In the genomic region with DNA sequence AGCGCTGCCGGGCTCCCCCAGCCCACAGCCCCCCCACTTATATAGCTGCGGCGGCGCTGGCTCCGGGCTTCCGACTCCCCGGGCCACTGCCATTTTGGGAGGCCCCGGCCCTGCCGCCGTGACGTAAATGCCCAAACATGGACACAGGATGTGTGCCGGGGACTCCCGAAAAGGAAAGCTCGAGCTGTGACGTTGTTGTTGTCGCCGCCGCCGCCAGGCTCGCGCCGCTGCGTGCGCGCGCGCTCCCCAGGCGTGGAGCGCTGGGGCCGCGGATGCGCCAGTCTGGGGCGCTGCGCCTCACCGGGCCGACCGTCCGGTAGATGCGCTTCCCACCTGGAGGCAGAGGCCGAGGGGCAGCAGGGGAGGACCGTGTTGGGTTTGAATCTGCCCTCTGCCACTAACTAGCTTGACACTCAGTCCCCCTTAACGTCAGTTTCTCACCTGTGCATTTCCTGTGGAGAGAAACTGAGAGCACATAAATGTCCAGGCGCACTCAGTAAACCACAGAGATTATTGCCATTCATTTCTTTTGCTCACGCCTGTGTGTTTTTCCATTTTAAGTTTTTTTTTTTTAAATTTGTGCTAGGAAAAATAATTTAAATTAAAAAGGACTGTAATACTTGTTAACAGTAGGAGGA, we compare ENCODE assay signal across 8 cellular contexts. TPM values are rescaled to one million over a fixed set of nuclear protein-coding genes. Genes with fewer than 3 reads are reported as not detected.
DNase-seq lines count a peak whose midpoint lies in the region; ATAC-seq and TF ChIP-seq lines count a peak whose summit lies in the region.

A gene (minus strand): TSS at position 15 of the 638 bp plus-strand sequence. CDS start 231 bp downstream, outside the sequence.

- no peaks in the 10 kb centered on the region for H3K9me3 ChIP-seq in HEK293 (ENCODE audit: control insufficient read depth, insufficient read depth, low read depth, low read length)
- H3K9me3 ChIP-seq in MM.1S (replicated peaks; ENCODE audit: insufficient read depth, low read length): no peaks in the 10 kb centered on the region
- H3K9me3 ChIP-seq in SJSA1 (replicated peaks): peaks cover 2% of the 10 kb centered on the region; the same call in 1 of the 2 replicates
- no peaks in the 10 kb centered on the region for H3K9me3 ChIP-seq in upper lobe of right lung

- DNase-seq in ELR (ENCODE audit: low read depth) (peak; percentile 69), MM.1S (peak; percentile 76), SJSA1 (ENCODE audit: low read depth in 1 of 2, low spot score in 2 of 2) (peak; percentile 23 to 64), glomerular visceral epithelial cell (ENCODE audit: extremely low spot score) (peak; percentile 39), posterior vena cava (ENCODE audit: low spot score) (peak; percentile 91), upper lobe of right lung (peak; percentile 78)
- peak; percentile 94 for DNase-seq in activated naive CD4-positive, alpha-beta T cell treated with anti-CD3 and anti-CD28 coated beads for 36 hours

- intact Hi-C loops in activated naive CD4-positive, alpha-beta T cell treated with anti-CD3 and anti-CD28 coated beads for 36 hours (cut with micrococcal nuclease): loop anchor here (1.0 to 5.0 kb wide), 8 partner anchors 9 to 443 kb away; a partner anchor contains a TSS
- intact Hi-C loops in posterior vena cava (cut with DNase I) (no loop called here), upper lobe of right lung (cut with DNase I) (no loop called here)

- CTCF ChIA-PET in HEK293 (lab: Yijun Ruan, JAX): interaction anchor here (0.5 to 1.5 kb wide), 2 partner anchors 23 to 487 kb away, joined by 3 to 4 read pairs; no protein-coding TSS in a partner anchor
- CTCF ChIA-PET in activated naive CD4-positive, alpha-beta T cell treated with anti-CD3 and anti-CD28 coated beads for 36 hours (lab: Charles Lee): interaction anchor here (0.7 to 1.5 kb wide), 5 partner anchors 11 to 209 kb away, joined by 3 to 5 read pairs (median 3); a partner anchor contains a TSS

- H2AFZ ChIP-seq in MM.1S (ENCODE audit: low read length): 0 out of 2 replicates have a peak within 1 kb of the TSS, but pooled peaks have one; percentile 52

- POLR2A ChIA-PET in HEK293 (lab: Yijun Ruan, JAX): interaction anchor here (0.6 kb wide), 1 partner anchor 60 kb away, joined by 3 read pairs; a partner anchor contains a TSS

- no peaks in the 10 kb centered on the region for H4K20me1 ChIP-seq in MM.1S (ENCODE audit: insufficient read depth, low read length)

- H3F3A ChIP-seq in MM.1S (ENCODE audit: insufficient read depth, low read length): no peaks in the 10 kb centered on the region

- H3K27me3 ChIP-seq in MM.1S (replicated peaks; ENCODE audit: insufficient read depth, low read length) (peaks cover 67% of the 10 kb centered on the region), SJSA1 (replicated peaks) (peaks cover 90% of the 10 kb centered on the region), upper lobe of right lung (peaks cover 96% of the 10 kb centered on the region)

- H3K79me2 ChIP-seq in MM.1S (ENCODE audit: low read length): no peaks in the 10 kb centered on the region

- peaks cover 65% of the 10 kb centered on the region for H3K27me3 Mint-ChIP-seq in activated naive CD4-positive, alpha-beta T cell treated with anti-CD3 and anti-CD28 coated beads for 36 hours (ENCODE audit: low read depth)

- no peak within 1 kb of the TSS for H3K27ac Mint-ChIP-seq in activated naive CD4-positive, alpha-beta T cell treated with anti-CD3 and anti-CD28 coated beads for 36 hours

- H3K27ac ChIP-seq in HEK293 (ENCODE audit: extremely low read depth, low read depth, low read length) (no peak within 1 kb of the TSS), MM.1S (ENCODE audit: low read length) (no peak within 1 kb of the TSS), SJSA1 (no peak within 1 kb of the TSS), upper lobe of right lung (no peak within 1 kb of the TSS)

- H3K36me3 Mint-ChIP-seq in activated naive CD4-positive, alpha-beta T cell treated with anti-CD3 and anti-CD28 coated beads for 36 hours (ENCODE audit: low read depth): no peaks in the 10 kb centered on the region

- 0 out of 2 replicates have a peak, but pooled peaks have one; percentile 10 for TF ChIP-seq CTCF in HEK293 (tag by site-specific recombination; IDR thresholded peaks at IDR 0.05)
- 0 out of 2 replicates have a peak, but pooled peaks have one; percentile 5 for TF ChIP-seq CTCF in MM.1S (IDR thresholded peaks at IDR 0.05; ENCODE audit: low read length)
- TF ChIP-seq CTCF in upper lobe of right lung (IDR thresholded peaks at IDR 0.05): no peak

- no peaks in the 10 kb centered on the region for H3K9me3 Mint-ChIP-seq in activated naive CD4-positive, alpha-beta T cell treated with anti-CD3 and anti-CD28 coated beads for 36 hours

- peak; percentile 79 for ATAC-seq in upper lobe of right lung

- peak within 1 kb of the TSS; percentile 77 for H3K4me2 ChIP-seq in MM.1S (ENCODE audit: low read depth, low read length)

- H3K4me3 ChIP-seq in HEK293 (ENCODE audit: low read depth, low read length) (peak within 1 kb of the TSS; percentile 47), MM.1S (ENCODE audit: low read length) (peak within 1 kb of the TSS; percentile 64), SJSA1 (peak within 1 kb of the TSS; percentile 35), upper lobe of right lung (peak within 1 kb of the TSS; percentile 42)

- no peak within 1 kb of the TSS for H3K9ac ChIP-seq in MM.1S (ENCODE audit: low read length)

- H3K9me2 ChIP-seq in MM.1S (replicated peaks; ENCODE audit: insufficient read depth, low read length): no peaks in the 10 kb centered on the region

- H3K4me3 Mint-ChIP-seq in activated naive CD4-positive, alpha-beta T cell treated with anti-CD3 and anti-CD28 coated beads for 36 hours: peak within 1 kb of the TSS; percentile 73

- H3K4me1 Mint-ChIP-seq in activated naive CD4-positive, alpha-beta T cell treated with anti-CD3 and anti-CD28 coated beads for 36 hours (ENCODE audit: low read depth): peaks cover 14% of the 10 kb centered on the region

- peaks cover 4% of the 10 kb centered on the region; the same call in 1 of the 2 replicates for H3K4me1 ChIP-seq in HEK293 (ENCODE audit: control insufficient read depth, insufficient read depth, low read length)
- no peaks in the 10 kb centered on the region for H3K4me1 ChIP-seq in MM.1S (ENCODE audit: low read length)
- peaks cover 19% of the 10 kb centered on the region for H3K4me1 ChIP-seq in SJSA1 (replicated peaks)
- H3K4me1 ChIP-seq in upper lobe of right lung: peaks cover 11% of the 10 kb centered on the region

- no peaks in the 10 kb centered on the region for H3K36me3 ChIP-seq in HEK293 (ENCODE audit: control insufficient read depth in 2 of 2, insufficient read depth in 1 of 2, low read length in 2 of 2)
- no peaks in the 10 kb centered on the region for H3K36me3 ChIP-seq in MM.1S (replicated peaks; ENCODE audit: insufficient read depth, low read length)
- no peaks in the 10 kb centered on the region for H3K36me3 ChIP-seq in SJSA1
- no peaks in the 10 kb centered on the region for H3K36me3 ChIP-seq in upper lobe of right lung

TF ChIP-seq in HEK293, 187 proteins besides CTCF, POLR2A, EP300 and RAD21 (continues in another document):
- TF ChIP-seq KLF7 (tag by site-specific recombination; IDR thresholded peaks at IDR 0.05; ENCODE audit: borderline replicate concordance): no peak
- TF ChIP-seq, protein P1, sequence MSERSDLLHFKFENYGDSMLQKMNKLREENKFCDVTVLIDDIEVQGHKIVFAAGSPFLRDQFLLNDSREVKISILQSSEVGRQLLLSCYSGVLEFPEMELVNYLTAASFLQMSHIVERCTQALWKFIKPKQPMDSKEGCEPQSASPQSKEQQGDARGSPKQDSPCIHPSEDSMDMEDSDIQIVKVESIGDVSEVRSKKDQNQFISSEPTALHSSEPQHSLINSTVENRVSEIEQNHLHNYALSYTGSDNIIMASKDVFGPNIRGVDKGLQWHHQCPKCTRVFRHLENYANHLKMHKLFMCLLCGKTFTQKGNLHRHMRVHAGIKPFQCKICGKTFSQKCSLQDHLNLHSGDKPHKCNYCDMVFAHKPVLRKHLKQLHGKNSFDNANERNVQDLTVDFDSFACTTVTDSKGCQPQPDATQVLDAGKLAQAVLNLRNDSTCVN (tag by site-specific recombination; optimal IDR thresholded peaks at IDR 0.05): peak; percentile 55
- TF ChIP-seq ZNF354C (tag by site-specific recombination; IDR thresholded peaks at IDR 0.05; ENCODE audit: borderline replicate concordance, low read depth): no peak
- TF ChIP-seq ZBTB17 (tag by site-specific recombination; IDR thresholded peaks at IDR 0.05): 0 out of 2 replicates have a peak, but pooled peaks have one; percentile 38
- peak; percentile 70 for TF ChIP-seq ZNF335 (tag by site-specific recombination; conservative IDR thresholded peaks at IDR 0.05)
- TF ChIP-seq, protein P2, sequence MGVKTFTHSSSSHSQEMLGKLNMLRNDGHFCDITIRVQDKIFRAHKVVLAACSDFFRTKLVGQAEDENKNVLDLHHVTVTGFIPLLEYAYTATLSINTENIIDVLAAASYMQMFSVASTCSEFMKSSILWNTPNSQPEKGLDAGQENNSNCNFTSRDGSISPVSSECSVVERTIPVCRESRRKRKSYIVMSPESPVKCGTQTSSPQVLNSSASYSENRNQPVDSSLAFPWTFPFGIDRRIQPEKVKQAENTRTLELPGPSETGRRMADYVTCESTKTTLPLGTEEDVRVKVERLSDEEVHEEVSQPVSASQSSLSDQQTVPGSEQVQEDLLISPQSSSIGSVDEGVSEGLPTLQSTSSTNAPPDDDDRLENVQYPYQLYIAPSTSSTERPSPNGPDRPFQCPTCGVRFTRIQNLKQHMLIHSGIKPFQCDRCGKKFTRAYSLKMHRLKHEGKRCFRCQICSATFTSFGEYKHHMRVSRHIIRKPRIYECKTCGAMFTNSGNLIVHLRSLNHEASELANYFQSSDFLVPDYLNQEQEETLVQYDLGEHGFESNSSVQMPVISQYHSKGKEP (tag by site-specific recombination; IDR thresholded peaks at IDR 0.05): no peak
- TF ChIP-seq ZNF37A (tag by site-specific recombination; IDR thresholded peaks at IDR 0.05): no peak
- TF ChIP-seq SETDB1 (IDR thresholded peaks at IDR 0.05; ENCODE audit: insufficient read length, low read length): no peak

RNA-seq across cellular contexts. Expression of the gene that starts here (rescaled TPM):
- total RNA-seq in SJSA1 (2014; rRNA removed; shearing (Covaris generic)): not detected in 2 replicates
- under 1 TPM; 0.07 to 0.12 TPM for total RNA-seq in activated naive CD4-positive, alpha-beta T cell treated with anti-CD3 and anti-CD28 coated beads for 36 hours
- total RNA-seq in posterior vena cava (not detected), upper lobe of right lung (not detected)

Comparison
In these comparisons a context has a peak if more than half of its experiments do, and no peak if none do; other contexts are left out.
1. Peak in DNase-seq and H3K4me3 ChIP-seq in SJSA1; RNA of the gene not detected or under 1 TPM.
2. Peak in DNase-seq in activated naive CD4-positive, alpha-beta T cell treated with anti-CD3 and anti-CD28 coated beads for 36 hours; RNA of the gene not detected or under 1 TPM.
3. Peak in DNase-seq in posterior vena cava; RNA of the gene not detected or under 1 TPM.
4. Peak in DNase-seq, ATAC-seq and H3K4me3 ChIP-seq in upper lobe of right lung; RNA of the gene not detected or under 1 TPM.
5. DNase-seq: peak in every context shown above with its lines; median percentile 94 in activated naive CD4-positive, alpha-beta T cell treated with anti-CD3 and anti-CD28 coated beads for 36 hours; 91 in posterior vena cava; 78 in upper lobe of right lung; 76 in MM.1S; 69 in ELR; 44 in SJSA1; 39 in glomerular visceral epithelial cell.